8 cellular contexts compared by ENCODE assay signal in genomic region chr22:42648017-42648367, GRCh38. TPM values are rescaled to one million over a fixed set of nuclear protein-coding genes. Genes with fewer than 3 reads are reported as not detected.
A peak's percentile ranks its signal among the peaks of the same experiment; 100 is the strongest.
DNase-seq lines count a peak whose midpoint lies in the region; ATAC-seq and TF ChIP-seq lines count a peak whose summit lies in the region.

No MANE protein-coding gene starts in this region.

- no peak overlapping the region for H3K18ac ChIP-seq in mesendoderm (ENCODE audit: low read length)

- TF ChIP-seq CTCF in heart left ventricle (IDR thresholded peaks at IDR 0.05) (no peak), MCF 10A (IDR thresholded peaks at IDR 0.05; ENCODE audit: unreplicated experiment) (no peak), uterus (IDR thresholded peaks at IDR 0.05) (no peak)

- H2BK5ac ChIP-seq in mesendoderm (ENCODE audit: low read length), result no peak overlapping the region

- BruUV-seq in MCF 10A (replicated peaks; lab: Mats Ljungman, UMichigan), result no TSS peak

- no peaks in the 10 kb centered on the region for H3K27me3 Mint-ChIP-seq in MCF 10A (ENCODE audit: insufficient read depth, unreplicated experiment)

- H3K9ac ChIP-seq in mesendoderm (ENCODE audit: low read length), result peak overlapping the region; percentile 77

- POLR2A ChIA-PET in MCF 10A (lab: Yijun Ruan, JAX), result interaction anchor here (1.1 to 4.6 kb wide), 7 partner anchors 10 to 367 kb away, joined by 3 to 56 read pairs (median 7); partner anchors contain the start of genes PACSIN2 and POLDIP3

- no peaks in the 10 kb centered on the region for H3K9me3 ChIP-seq in heart left ventricle
- H3K9me3 ChIP-seq in uterus, result no peaks in the 10 kb centered on the region

- H3K4me2 ChIP-seq in mesendoderm (ENCODE audit: low read length), result no peak overlapping the region

- no peak overlapping the region for H4K5ac ChIP-seq in mesendoderm (ENCODE audit: low read length)

- intact Hi-C loops in heart left ventricle (cut with DNase I) (loop anchor here in 3 of 10 donors (2.0 to 5.0 kb wide), 3 partner anchors 33 to 209 kb away; partner anchors contain the start of genes ARFGAP3 (in 1 of the 3) and POLDIP3 (in 1 of the 3)), Right ventricle myocardium superior (cut with DNase I) (no loop called here), MCF 10A (cut with micrococcal nuclease) (loop anchor here (2.0 kb wide), 1 partner anchor 27 kb away; no protein-coding TSS in a partner anchor), uterus (cut with DNase I; ENCODE audit: low total_unique reads) (no loop called here)

- peaks cover 28% of the 10 kb centered on the region for H3K79me2 ChIP-seq in mesendoderm (ENCODE audit: control insufficient read depth, insufficient read depth, low read length)

- peaks cover 29% of the 10 kb centered on the region for H3K4me1 Mint-ChIP-seq in MCF 10A (ENCODE audit: insufficient read depth, unreplicated experiment)

- CTCF ChIA-PET in MCF 10A (lab: Yijun Ruan, JAX), result interaction anchor here (1.1 kb wide), 1 partner anchor 12 kb away, joined by 3 read pairs; no protein-coding TSS in a partner anchor

- H3K4me1 ChIP-seq in heart left ventricle (peaks cover 30 to 63% (median 55%) of the 10 kb centered on the region in 12 donors), mesendoderm (ENCODE audit: control insufficient read depth, low read depth, low read length) (peaks cover 6% of the 10 kb centered on the region), uterus (peaks cover 12 to 38% of the 10 kb centered on the region in 2 donors)

- no peak overlapping the region for H3K23ac ChIP-seq in mesendoderm (ENCODE audit: low read length)

- H3K9me3 Mint-ChIP-seq in MCF 10A (ENCODE audit: unreplicated experiment), result no peaks in the 10 kb centered on the region

- peak overlapping the region; percentile 100 for H3K4me3 Mint-ChIP-seq in MCF 10A (ENCODE audit: unreplicated experiment)

- no peaks in the 10 kb centered on the region for H3K27me3 ChIP-seq in heart left ventricle
- H3K27me3 ChIP-seq in mesendoderm (ENCODE audit: insufficient read depth, low read length, poor library complexity), result no peaks in the 10 kb centered on the region
- no peaks in the 10 kb centered on the region for H3K27me3 ChIP-seq in uterus

- H2AK5ac ChIP-seq in mesendoderm (ENCODE audit: low read length), result no peak overlapping the region

- no peak overlapping the region for H3K4ac ChIP-seq in mesendoderm (ENCODE audit: low read depth, low read length)

- H2BK15ac ChIP-seq in mesendoderm (replicated peaks; ENCODE audit: low read depth), result no peak overlapping the region

- no peaks in the 10 kb centered on the region for H3K36me3 ChIP-seq in heart left ventricle
- H3K36me3 ChIP-seq in mesendoderm (ENCODE audit: control insufficient read depth, insufficient read depth, low read length), result no peaks in the 10 kb centered on the region
- no peaks in the 10 kb centered on the region for H3K36me3 ChIP-seq in uterus

- no peak for ATAC-seq in heart left ventricle
- ATAC-seq in Right ventricle myocardium superior (ENCODE audit: poor library complexity), result no peak
- ATAC-seq in GM21717 (IDR thresholded peaks at IDR 0.05; ENCODE audit: unreplicated experiment), result no peak

- H3K56ac ChIP-seq in mesendoderm (ENCODE audit: low read length), result peak overlapping the region; percentile 94

- no peak for TF ChIP-seq POLR2A in heart left ventricle (IDR thresholded peaks at IDR 0.05)
- TF ChIP-seq POLR2A in uterus (IDR thresholded peaks at IDR 0.05), result no peak

- DNase-seq in heart left ventricle (no peak), Right ventricle myocardium superior (no peak), MCF 10A (ENCODE audit: unreplicated experiment) (no peak), mesendoderm (no peak), uterus (no peak), NCI-H2081 treated with DMSO at 0.1 percent for 48 hours (lab: John Stamatoyannopoulos, UW) (no peak), NCI-H2171 (lab: John Stamatoyannopoulos, UW) (no peak)

- H2BK120ac ChIP-seq in mesendoderm (ENCODE audit: low read depth, low read length), result no peak overlapping the region

- H3K27ac ChIP-seq in heart left ventricle (peak overlapping the region in 11 of 12 donors; percentile 90 to 97 (median 95)), mesendoderm (ENCODE audit: low read depth, low read length) (no peak overlapping the region), uterus (peak overlapping the region; percentile 96 to 98)

- peaks cover 6% of the 10 kb centered on the region for H3K36me3 Mint-ChIP-seq in MCF 10A (ENCODE audit: insufficient read depth, unreplicated experiment)

- H3K79me1 ChIP-seq in mesendoderm (ENCODE audit: low read length), result peaks cover 25% of the 10 kb centered on the region

- H3K27ac Mint-ChIP-seq in MCF 10A (ENCODE audit: low read depth, unreplicated experiment), result peak overlapping the region; percentile 93

- 68 to 80% (median 76%) methylated on average over 4 of the region's 4 CpGs for WGBS in heart left ventricle, 4 donors
- WGBS in mesendoderm (ENCODE audit: extremely low coverage, insufficient coverage, low lambda C conversion rate), result no CpG with 5 or more reads among the region's 4 CpGs

- H4K8ac ChIP-seq in mesendoderm (ENCODE audit: low read depth, low read length), result no peak overlapping the region

- H3K4me3 ChIP-seq in heart left ventricle (peak overlapping the region; percentile 69 to 99 (median 94)), mesendoderm (ENCODE audit: low read length) (no peak overlapping the region), uterus (peak overlapping the region; percentile 77 to 99)

RNA-seq across cellular contexts. Expression of gene CYB5R3, which starts 1.2 kb away (rescaled TPM):
- total RNA-seq in heart left ventricle (100 to 1,000 TPM; 223 to 459 (median 305) TPM), Right ventricle myocardium superior (216 TPM), MCF 10A (2022) (104 and 114 TPM in 2 replicates), uterus (100 to 1,000 TPM in 1 of 4 donors, 10 to 100 TPM in 3; 34.0 to 225 (median 51.7) TPM)
- 100 to 1,000 TPM; 135 to 379 TPM for polyA plus RNA-seq in heart left ventricle
- 96.2 TPM for polyA plus RNA-seq in mesendoderm (2013, experiment 1 of 2)
- 99.0 TPM for polyA plus RNA-seq in mesendoderm (2013, experiment 2 of 2)

RNA-seq across cellular contexts. Expression of gene ATP5MGL, which starts 7.6 kb away (rescaled TPM):
- total RNA-seq in heart left ventricle (1 to 10 TPM in 1 of 9 donors, under 1 TPM in 4, not detected in 4; 0.31 to 1.3 (median 0.53) TPM), Right ventricle myocardium superior (0.38 TPM), MCF 10A (2022) (0.83 and 1.1 TPM in 2 replicates), uterus (under 1 TPM in 1 of 4 donors, not detected in 3; 0.79 TPM)
- under 1 TPM in 1 of 2 donors, not detected in 1; 0.61 TPM for polyA plus RNA-seq in heart left ventricle
- not detected for polyA plus RNA-seq in mesendoderm (2013, experiment 1 of 2)
- not detected for polyA plus RNA-seq in mesendoderm (2013, experiment 2 of 2)

RNA-seq across cellular contexts. Expression of gene POLDIP3, which starts 33.3 kb away (rescaled TPM):
- total RNA-seq in heart left ventricle, result 10 to 100 TPM; 23.5 to 38.4 (median 29.0) TPM
- polyA plus RNA-seq in heart left ventricle, result 10 to 100 TPM; 13.0 to 42.7 TPM
- total RNA-seq in Right ventricle myocardium superior, result 32.1 TPM
- total RNA-seq in MCF 10A (2022), result 49.7 and 51.3 TPM in 2 replicates
- 48.7 TPM for polyA plus RNA-seq in mesendoderm (2013, experiment 1 of 2)
- 47.6 TPM for polyA plus RNA-seq in mesendoderm (2013, experiment 2 of 2)
- total RNA-seq in uterus, result 10 to 100 TPM; 25.9 to 73.3 (median 39.2) TPM
